Comparison of ENCODE assay signal across 1 cellular context in genomic region chr17:7011415-7011814, GRCh38.
TF ChIP-seq lines count a peak whose summit lies in the region.

No MANE protein-coding gene starts in this region.

TF ChIP-seq in GM23338, 12 proteins besides CTCF, POLR2A, EP300 and RAD21:
- TF ChIP-seq, protein P1, sequence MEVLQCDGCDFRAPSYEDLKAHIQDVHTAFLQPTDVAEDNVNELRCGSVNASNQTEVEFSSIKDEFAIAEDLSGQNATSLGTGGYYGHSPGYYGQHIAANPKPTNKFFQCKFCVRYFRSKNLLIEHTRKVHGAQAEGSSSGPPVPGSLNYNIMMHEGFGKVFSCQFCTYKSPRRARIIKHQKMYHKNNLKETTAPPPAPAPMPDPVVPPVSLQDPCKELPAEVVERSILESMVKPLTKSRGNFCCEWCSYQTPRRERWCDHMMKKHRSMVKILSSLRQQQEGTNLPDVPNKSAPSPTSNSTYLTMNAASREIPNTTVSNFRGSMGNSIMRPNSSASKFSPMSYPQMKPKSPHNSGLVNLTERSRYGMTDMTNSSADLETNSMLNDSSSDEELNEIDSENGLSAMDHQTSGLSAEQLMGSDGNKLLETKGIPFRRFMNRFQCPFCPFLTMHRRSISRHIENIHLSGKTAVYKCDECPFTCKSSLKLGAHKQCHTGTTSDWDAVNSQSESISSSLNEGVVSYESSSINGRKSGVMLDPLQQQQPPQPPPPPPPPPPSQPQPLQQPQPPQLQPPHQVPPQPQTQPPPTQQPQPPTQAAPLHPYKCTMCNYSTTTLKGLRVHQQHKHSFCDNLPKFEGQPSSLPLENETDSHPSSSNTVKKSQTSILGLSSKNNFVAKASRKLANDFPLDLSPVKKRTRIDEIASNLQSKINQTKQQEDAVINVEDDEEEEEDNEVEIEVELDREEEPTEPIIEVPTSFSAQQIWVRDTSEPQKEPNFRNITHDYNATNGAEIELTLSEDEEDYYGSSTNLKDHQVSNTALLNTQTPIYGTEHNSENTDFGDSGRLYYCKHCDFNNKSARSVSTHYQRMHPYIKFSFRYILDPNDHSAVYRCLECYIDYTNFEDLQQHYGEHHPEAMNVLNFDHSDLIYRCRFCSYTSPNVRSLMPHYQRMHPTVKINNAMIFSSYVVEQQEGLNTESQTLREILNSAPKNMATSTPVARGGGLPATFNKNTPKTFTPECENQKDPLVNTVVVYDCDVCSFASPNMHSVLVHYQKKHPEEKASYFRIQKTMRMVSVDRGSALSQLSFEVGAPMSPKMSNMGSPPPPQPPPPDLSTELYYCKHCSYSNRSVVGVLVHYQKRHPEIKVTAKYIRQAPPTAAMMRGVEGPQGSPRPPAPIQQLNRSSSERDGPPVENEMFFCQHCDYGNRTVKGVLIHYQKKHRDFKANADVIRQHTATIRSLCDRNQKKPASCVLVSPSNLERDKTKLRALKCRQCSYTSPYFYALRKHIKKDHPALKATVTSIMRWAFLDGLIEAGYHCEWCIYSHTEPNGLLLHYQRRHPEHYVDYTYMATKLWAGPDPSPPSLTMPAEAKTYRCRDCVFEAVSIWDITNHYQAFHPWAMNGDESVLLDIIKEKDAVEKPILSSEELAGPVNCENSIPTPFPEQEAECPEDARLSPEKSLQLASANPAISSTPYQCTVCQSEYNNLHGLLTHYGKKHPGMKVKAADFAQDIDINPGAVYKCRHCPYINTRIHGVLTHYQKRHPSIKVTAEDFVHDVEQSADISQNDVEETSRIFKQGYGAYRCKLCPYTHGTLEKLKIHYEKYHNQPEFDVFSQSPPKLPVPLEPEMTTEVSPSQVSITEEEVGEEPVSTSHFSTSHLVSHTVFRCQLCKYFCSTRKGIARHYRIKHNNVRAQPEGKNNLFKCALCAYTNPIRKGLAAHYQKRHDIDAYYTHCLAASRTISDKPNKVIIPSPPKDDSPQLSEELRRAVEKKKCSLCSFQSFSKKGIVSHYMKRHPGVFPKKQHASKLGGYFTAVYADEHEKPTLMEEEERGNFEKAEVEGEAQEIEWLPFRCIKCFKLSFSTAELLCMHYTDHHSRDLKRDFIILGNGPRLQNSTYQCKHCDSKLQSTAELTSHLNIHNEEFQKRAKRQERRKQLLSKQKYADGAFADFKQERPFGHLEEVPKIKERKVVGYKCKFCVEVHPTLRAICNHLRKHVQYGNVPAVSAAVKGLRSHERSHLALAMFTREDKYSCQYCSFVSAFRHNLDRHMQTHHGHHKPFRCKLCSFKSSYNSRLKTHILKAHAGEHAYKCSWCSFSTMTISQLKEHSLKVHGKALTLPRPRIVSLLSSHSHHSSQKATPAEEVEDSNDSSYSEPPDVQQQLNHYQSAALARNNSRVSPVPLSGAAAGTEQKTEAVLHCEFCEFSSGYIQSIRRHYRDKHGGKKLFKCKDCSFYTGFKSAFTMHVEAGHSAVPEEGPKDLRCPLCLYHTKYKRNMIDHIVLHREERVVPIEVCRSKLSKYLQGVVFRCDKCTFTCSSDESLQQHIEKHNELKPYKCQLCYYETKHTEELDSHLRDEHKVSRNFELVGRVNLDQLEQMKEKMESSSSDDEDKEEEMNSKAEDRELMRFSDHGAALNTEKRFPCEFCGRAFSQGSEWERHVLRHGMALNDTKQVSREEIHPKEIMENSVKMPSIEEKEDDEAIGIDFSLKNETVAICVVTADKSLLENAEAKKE (CRISPR knock-in tag; IDR thresholded peaks at IDR 0.05): no peak
- TF ChIP-seq POLR2AphosphoS5 (IDR thresholded peaks at IDR 0.05; ENCODE audit: low read depth) (no peak), ZNF331 (CRISPR knock-in tag; IDR thresholded peaks at IDR 0.05; ENCODE audit: low read depth) (no peak), EZH2phosphoT487 (IDR thresholded peaks at IDR 0.05; ENCODE audit: unreplicated experiment) (no peak), STAT1 (IDR thresholded peaks at IDR 0.05; ENCODE audit: unreplicated experiment) (no peak), JUNB (IDR thresholded peaks at IDR 0.05; ENCODE audit: unreplicated experiment) (no peak), CREB1 (CRISPR knock-in tag; IDR thresholded peaks at IDR 0.05; ENCODE audit: low read depth) (no peak), ZNF114 (CRISPR knock-in tag; IDR thresholded peaks at IDR 0.05) (no peak), EZH2 (IDR thresholded peaks at IDR 0.05; ENCODE audit: low read depth, unreplicated experiment) (no peak)
- TF ChIP-seq, protein P2, sequence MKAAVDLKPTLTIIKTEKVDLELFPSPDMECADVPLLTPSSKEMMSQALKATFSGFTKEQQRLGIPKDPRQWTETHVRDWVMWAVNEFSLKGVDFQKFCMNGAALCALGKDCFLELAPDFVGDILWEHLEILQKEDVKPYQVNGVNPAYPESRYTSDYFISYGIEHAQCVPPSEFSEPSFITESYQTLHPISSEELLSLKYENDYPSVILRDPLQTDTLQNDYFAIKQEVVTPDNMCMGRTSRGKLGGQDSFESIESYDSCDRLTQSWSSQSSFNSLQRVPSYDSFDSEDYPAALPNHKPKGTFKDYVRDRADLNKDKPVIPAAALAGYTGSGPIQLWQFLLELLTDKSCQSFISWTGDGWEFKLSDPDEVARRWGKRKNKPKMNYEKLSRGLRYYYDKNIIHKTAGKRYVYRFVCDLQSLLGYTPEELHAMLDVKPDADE (IDR thresholded peaks at IDR 0.05): no peak
